8 cellular contexts compared by ENCODE assay signal in the genomic region with DNA sequence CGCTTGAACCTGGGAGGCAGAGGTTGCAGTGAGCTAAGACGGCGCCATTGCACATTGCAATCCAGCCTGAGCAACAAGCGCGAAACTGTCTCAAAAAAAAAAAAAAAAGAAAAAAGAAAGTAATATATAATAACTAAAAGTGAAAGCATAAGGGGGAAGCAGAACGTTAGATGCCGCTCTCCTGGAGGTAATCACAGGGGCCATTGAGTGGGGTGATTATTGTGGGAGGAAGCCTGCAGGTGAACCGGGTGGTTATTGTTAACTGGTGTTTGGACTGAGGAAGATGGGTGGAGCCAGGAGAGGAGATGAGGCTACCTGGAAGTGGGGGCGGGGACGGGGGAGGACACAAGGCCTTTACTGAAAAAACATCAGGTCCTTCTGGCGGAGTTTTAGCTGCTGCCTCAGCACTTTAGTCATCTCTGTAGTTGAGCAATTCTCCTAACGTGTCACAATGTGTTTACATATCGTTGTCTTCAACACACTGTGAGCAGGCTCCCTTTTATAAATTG. TPM values are rescaled to one million over a fixed set of nuclear protein-coding genes. Genes with fewer than 3 reads are reported as not detected.
DNase-seq lines count a peak whose midpoint lies in the region; ATAC-seq and TF ChIP-seq lines count a peak whose summit lies in the region.

No MANE protein-coding gene starts in this region.

- peak overlapping the region; percentile 69 for H3K4me3 Mint-ChIP-seq in activated naive CD4-positive, alpha-beta T cell treated with anti-CD3 and anti-CD28 coated beads, Interleukin-2, amount 10 ng/mL, durations not matched to agents 7 days and 5 days
- H3K4me3 Mint-ChIP-seq in naive thymus-derived CD4-positive, alpha-beta T cell, result peak overlapping the region; percentile 72 to 87 (median 84)

- H3K9me3 ChIP-seq in naive thymus-derived CD4-positive, alpha-beta T cell (ENCODE audit: control insufficient read depth in 2 of 3, low read length in 3 of 3), result no peaks in the 10 kb centered on the region
- no peaks in the 10 kb centered on the region for H3K9me3 ChIP-seq in gastroesophageal sphincter

- peak overlapping the region; percentile 90 for H3K27ac Mint-ChIP-seq in activated naive CD4-positive, alpha-beta T cell treated with anti-CD3 and anti-CD28 coated beads, Interleukin-2, amount 10 ng/mL, durations not matched to agents 7 days and 5 days
- peak overlapping the region in 7 of 9 donors; percentile 24 to 90 (median 74) for H3K27ac Mint-ChIP-seq in naive thymus-derived CD4-positive, alpha-beta T cell

- H3K36me3 Mint-ChIP-seq in activated naive CD4-positive, alpha-beta T cell treated with anti-CD3 and anti-CD28 coated beads, Interleukin-2, amount 10 ng/mL, durations not matched to agents 7 days and 5 days, result no peaks in the 10 kb centered on the region
- H3K36me3 Mint-ChIP-seq in naive thymus-derived CD4-positive, alpha-beta T cell, result peaks cover 0 to 17% (median 4%) of the 10 kb centered on the region in 5 donors

- in situ Hi-C loops in GM13976 (cut with MboI; ENCODE audit: low sequenced_read_pairs, unreplicated experiment), result no loop called here

- CTCF ChIA-PET in activated naive CD4-positive, alpha-beta T cell treated with anti-CD3 and anti-CD28 coated beads, Interleukin-2, amount 10 ng/mL, durations not matched to agents 7 days and 5 days (lab: Charles Lee), result interaction anchor here (0.7 to 1.5 kb wide), 6 partner anchors 12 to 220 kb away, joined by 3 to 5 read pairs (median 4); no protein-coding TSS in a partner anchor
- CTCF ChIA-PET in naive thymus-derived CD4-positive, alpha-beta T cell (lab: Charles Lee), result interaction anchor here (0.7 to 1.0 kb wide), 2 partner anchors 26 to 63 kb away, joined by 3 to 5 read pairs; no protein-coding TSS in a partner anchor

- TF ChIP-seq CTCF in GM13976 (IDR thresholded peaks at IDR 0.05; ENCODE audit: borderline replicate concordance, control extremely low read depth, extremely low read depth, insufficient read depth, missing control alignments) (no peak), gastroesophageal sphincter (IDR thresholded peaks at IDR 0.05) (no peak)

- POLR2A ChIA-PET in naive thymus-derived CD4-positive, alpha-beta T cell (lab: Charles Lee), result interaction anchor here (0.7 kb wide), 1 partner anchor 9 kb away, joined by 3 read pairs; no protein-coding TSS in a partner anchor

- H3K4me1 ChIP-seq in naive thymus-derived CD4-positive, alpha-beta T cell (ENCODE audit: control insufficient read depth in 2 of 2, insufficient read depth in 2 of 2, low read length in 2 of 2), result peaks cover 7 to 9% of the 10 kb centered on the region in 2 donors
- peaks cover 0 to 23% (median 7%) of the 10 kb centered on the region in 3 donors for H3K4me1 ChIP-seq in gastroesophageal sphincter

- no peaks in the 10 kb centered on the region for H3K9me3 Mint-ChIP-seq in activated naive CD4-positive, alpha-beta T cell treated with anti-CD3 and anti-CD28 coated beads, Interleukin-2, amount 10 ng/mL, durations not matched to agents 7 days and 5 days
- no peaks in the 10 kb centered on the region for H3K9me3 Mint-ChIP-seq in naive thymus-derived CD4-positive, alpha-beta T cell

- no peak overlapping the region for H3K27ac ChIP-seq in naive thymus-derived CD4-positive, alpha-beta T cell (ENCODE audit: low read depth, low read length)
- no peak overlapping the region for H3K27ac ChIP-seq in gastroesophageal sphincter

- no peaks in the 10 kb centered on the region for H3K27me3 ChIP-seq in naive thymus-derived CD4-positive, alpha-beta T cell (ENCODE audit: control insufficient read depth in 2 of 2, insufficient read depth in 2 of 2, low read length in 2 of 2)
- no peaks in the 10 kb centered on the region for H3K27me3 ChIP-seq in gastroesophageal sphincter

- DNase-seq in GM13976 (ENCODE audit: low spot score) (peak; percentile 58), NCI-H774 (lab: John Stamatoyannopoulos, UW) (peak; percentile 28), NCI-H526 treated with DMSO at 0.1 percent for 48 hours (lab: John Stamatoyannopoulos, UW) (no peak)
- peak; percentile 73 for DNase-seq in activated naive CD4-positive, alpha-beta T cell treated with anti-CD3 and anti-CD28 coated beads, Interleukin-2, amount 10 ng/mL, durations not matched to agents 7 days and 5 days
- DNase-seq in naive thymus-derived CD4-positive, alpha-beta T cell, result peak in 6 of 9 donors; percentile 9 to 67 (median 16)

- intact Hi-C loops in naive thymus-derived CD4-positive, alpha-beta T cell (cut with micrococcal nuclease), result loop anchor here in 1 of 2 donors (1.0 kb wide), 1 partner anchor 10 kb away; no protein-coding TSS in a partner anchor

- peaks cover 10% of the 10 kb centered on the region for H3K27me3 Mint-ChIP-seq in activated naive CD4-positive, alpha-beta T cell treated with anti-CD3 and anti-CD28 coated beads, Interleukin-2, amount 10 ng/mL, durations not matched to agents 7 days and 5 days
- H3K27me3 Mint-ChIP-seq in naive thymus-derived CD4-positive, alpha-beta T cell, result peaks cover 11 to 29% (median 18%) of the 10 kb centered on the region in 5 donors

- 72 to 79% methylated on average over 8 to 11 of the region's 13 CpGs for WGBS in gastroesophageal sphincter (ENCODE audit: low coverage in 1 of 2), 2 donors

- H3K4me1 Mint-ChIP-seq in activated naive CD4-positive, alpha-beta T cell treated with anti-CD3 and anti-CD28 coated beads, Interleukin-2, amount 10 ng/mL, durations not matched to agents 7 days and 5 days, result peaks cover 28% of the 10 kb centered on the region
- H3K4me1 Mint-ChIP-seq in naive thymus-derived CD4-positive, alpha-beta T cell, result peaks cover 18 to 30% (median 23%) of the 10 kb centered on the region in 7 donors

- ATAC-seq in HG02642 (IDR thresholded peaks at IDR 0.05; ENCODE audit: poor library complexity, unreplicated experiment), result peak; percentile 49
- ATAC-seq in naive thymus-derived CD4-positive, alpha-beta T cell, result peak; percentile 79
- no peak for ATAC-seq in GM21528 (IDR thresholded peaks at IDR 0.05; ENCODE audit: low FRiP score, unreplicated experiment)
- ATAC-seq in gastroesophageal sphincter, result no peak

- peak overlapping the region; percentile 54 for H3K4me3 ChIP-seq in naive thymus-derived CD4-positive, alpha-beta T cell (ENCODE audit: low read length)
- H3K4me3 ChIP-seq in gastroesophageal sphincter, result no peak overlapping the region

- no peak for TF ChIP-seq POLR2A in gastroesophageal sphincter (IDR thresholded peaks at IDR 0.05)

- no peak for TF ChIP-seq EP300 in gastroesophageal sphincter (IDR thresholded peaks at IDR 0.05)

- H3K36me3 ChIP-seq in naive thymus-derived CD4-positive, alpha-beta T cell (ENCODE audit: control insufficient read depth in 2 of 3, insufficient read depth in 3 of 3, low read length in 3 of 3), result no peaks in the 10 kb centered on the region
- no peaks in the 10 kb centered on the region for H3K36me3 ChIP-seq in gastroesophageal sphincter

RNA-seq across cellular contexts. Expression of gene TJP2, which starts 5.3 kb away (rescaled TPM):
- total RNA-seq in naive thymus-derived CD4-positive, alpha-beta T cell, result 10 to 100 TPM; 10.5 to 27.3 (median 23.0) TPM
- 10 to 100 TPM in 1 of 2 donors, 1 to 10 TPM in 1; 1.6 to 10.3 TPM for polyA plus RNA-seq in naive thymus-derived CD4-positive, alpha-beta T cell
- total RNA-seq in gastroesophageal sphincter, result 100 to 1,000 TPM in 2 of 4 donors, 10 to 100 TPM in 2; 39.3 to 147 (median 104) TPM

Comparison
In these comparisons a context has a peak if more than half of its experiments do, and no peak if none do; other contexts are left out.
1. ATAC-seq: peak in HG02642 (single experiment) and naive thymus-derived CD4-positive, alpha-beta T cell (single experiment); none in GM21528 (single experiment) and gastroesophageal sphincter (single experiment).